Comparison of ENCODE assay signal across 19 cellular contexts in the genomic region with DNA sequence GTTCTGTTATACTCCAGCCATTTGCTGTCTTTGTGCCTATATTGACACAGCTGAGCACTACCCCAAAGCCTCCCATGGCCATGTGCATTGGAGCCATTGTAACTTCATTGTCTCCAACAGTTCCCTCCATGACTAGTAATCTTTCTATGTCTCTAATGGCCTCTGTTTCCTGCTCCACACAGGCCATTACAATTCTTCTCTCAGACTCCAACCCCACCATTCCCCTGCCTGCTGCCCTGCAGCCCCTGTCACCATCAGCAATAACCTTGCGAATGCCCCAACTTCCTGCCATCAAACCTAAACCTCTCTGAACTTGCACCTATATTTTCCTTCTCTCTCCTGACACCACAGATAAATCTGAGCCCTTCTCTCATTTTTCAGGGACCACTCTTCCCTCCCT.
"Had no signal": no experiment of that assay in that cellular context is flagged by ENCODE, and none has a peak within 500 bp of the region (broad histone marks: within the 10 kb centered on the region; RNA-seq: fewer than 3 reads in every experiment).

No MANE protein-coding gene starts in this region.

- H3K27ac Mint-ChIP-seq: mesothelial cell of epicardium had no signal

- H3K36me3 ChIP-seq: esophagus squamous epithelium, gastrocnemius medialis, heart right ventricle, left lung, lower lobe of right lung had no signal

- H3K4me3 ChIP-seq: coronary artery, dorsolateral prefrontal cortex, esophagus squamous epithelium, gastrocnemius medialis, heart right ventricle, left lung, lower lobe of right lung, mucosa of descending colon had no signal

- H3K36me3 Mint-ChIP-seq: mesothelial cell of epicardium had no signal

- ATAC-seq: gastrocnemius medialis, heart right ventricle, left cardiac atrium, left lung, left ventricle myocardium superior, lower lobe of right lung, mucosa of descending colon had no signal

- H3K27ac ChIP-seq: coronary artery, dorsolateral prefrontal cortex, esophagus squamous epithelium, gastrocnemius medialis, heart right ventricle, left lung, lower lobe of right lung had no signal

- H3K4me1 ChIP-seq: heart right ventricle, left lung, lower lobe of right lung had no signal

- H3K9me3 Mint-ChIP-seq: mesothelial cell of epicardium had no signal

- H3K4me1 Mint-ChIP-seq: mesothelial cell of epicardium had no signal

- H3K9me3 ChIP-seq: esophagus squamous epithelium, gastrocnemius medialis, heart right ventricle, left lung, lower lobe of right lung, mucosa of descending colon had no signal

- H3K4me3 Mint-ChIP-seq: mesothelial cell of epicardium had no signal

- H3K27me3 ChIP-seq: dorsolateral prefrontal cortex, gastrocnemius medialis, left lung had no signal

- DNase-seq: dermis blood vessel endothelial cell; dorsolateral prefrontal cortex; effector CD4-positive, alpha-beta T cell; effector memory CD4-positive, alpha-beta T cell; esophagus squamous epithelium; foreskin fibroblast; foreskin melanocyte; gastrocnemius medialis; glutamatergic neuron; heart right ventricle; hippocampal formation; left cardiac atrium; left lung; left ventricle myocardium superior; lower lobe of right lung; mesenchymal stem cell; mucosa of descending colon had no signal
